Comparison of ENCODE assay signal across 8 cellular contexts in genomic region chr3:148582126-148582525, GRCh38.
"Had no signal": no experiment of that assay in that cellular context is flagged by ENCODE, and none has a peak within 500 bp of the region (broad histone marks: within the 10 kb centered on the region; RNA-seq: fewer than 3 reads in every experiment).

No MANE protein-coding gene starts in this region.

- H3K4me3 ChIP-seq: psoas muscle had no signal

- H3K27ac ChIP-seq: psoas muscle had no signal

- H3K4me1 ChIP-seq: psoas muscle had no signal

- DNase-seq: activated CD4-positive, alpha-beta T cell treated with anti-CD3 and anti-CD28 coated beads, Interleukin-2, amount 10 ng/mL, durations not matched to agents 24 days and 14 days; activated naive CD4-positive, alpha-beta T cell treated with anti-CD3 and anti-CD28 coated beads, Interleukin-2, amount 10 ng/mL, durations not matched to agents 7 days and 5 days; glutamatergic neuron; psoas muscle; stimulated activated CD4-positive, alpha-beta T cell treated with anti-CD3 and anti-CD28 coated beads, Interleukin-15, amount 100 ng/mL, for 24 hours; stimulated activated CD4-positive, alpha-beta T cell treated with anti-CD3 and anti-CD28 coated beads, Interleukin-4, amount 100 ng/mL, for 24 hours; stimulated activated naive CD8-positive, alpha-beta T cell treated with anti-CD3 and anti-CD28 coated beads, Interleukin-15, amount 100 ng/mL, for 72 hours had no signal

- H3K9me3 ChIP-seq: psoas muscle had no signal

- ATAC-seq: stimulated activated naive CD8-positive, alpha-beta T cell treated with anti-CD3 and anti-CD28 coated beads, Interleukin-15, amount 100 ng/mL, for 72 hours; WTC11 had no signal
